Comparison of ENCODE assay signal across 8 cellular contexts in the genomic region with DNA sequence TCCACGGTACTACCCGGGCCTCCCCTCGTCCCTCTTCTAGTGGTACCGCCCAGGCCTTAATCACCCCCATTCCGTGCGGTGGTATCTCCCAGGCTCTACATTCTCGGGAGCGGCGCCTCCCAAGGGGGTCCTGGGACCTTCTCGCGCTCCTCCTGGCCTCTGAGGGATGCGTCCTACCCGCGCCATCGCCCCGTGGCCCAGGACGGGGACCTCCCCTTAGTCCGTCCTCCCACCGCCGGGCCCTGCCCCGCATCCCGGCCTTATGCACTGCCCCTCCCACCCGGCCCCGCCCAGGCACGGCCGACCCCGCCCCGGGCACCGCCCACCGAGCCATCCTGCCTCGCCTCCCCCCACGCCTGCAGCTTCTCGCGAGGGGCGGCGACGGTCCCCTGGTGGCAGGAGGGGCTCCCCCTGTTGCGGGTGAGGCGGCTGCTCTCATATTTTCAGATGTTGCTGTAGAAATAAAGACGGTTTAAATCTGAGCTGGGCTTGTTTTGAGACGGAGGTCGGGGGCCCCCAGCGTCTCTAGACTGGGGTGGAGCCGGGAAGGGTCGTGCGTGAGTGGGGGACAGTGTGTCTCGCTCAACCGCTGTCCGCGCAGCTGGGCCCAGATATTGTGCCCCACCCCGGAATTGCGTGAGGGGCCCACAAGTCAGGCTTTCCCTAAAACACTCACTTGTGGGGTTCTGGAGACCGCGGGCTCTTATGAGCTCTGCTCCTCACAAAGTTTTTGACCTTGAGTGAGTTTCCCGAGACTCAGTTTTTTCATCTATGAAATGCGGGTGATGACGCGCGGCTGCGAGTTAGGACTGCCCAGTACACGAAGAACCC. TPM values are rescaled to one million over a fixed set of nuclear protein-coding genes. Genes with fewer than 3 reads are reported as not detected.
DNase-seq lines count a peak whose midpoint lies in the region; ATAC-seq and TF ChIP-seq lines count a peak whose summit lies in the region.

No MANE protein-coding gene starts in this region.

- ATAC-seq in GM19324 (IDR thresholded peaks at IDR 0.05; ENCODE audit: low FRiP score, unreplicated experiment) (peak; percentile 36), HG03469 (IDR thresholded peaks at IDR 0.05; ENCODE audit: unreplicated experiment) (peak; percentile 28)

- H3K27ac ChIP-seq in esophagus muscularis mucosa (replicated peaks in 1 of 4), result peak overlapping the region; percentile 95 to 98 (median 97)

- TF ChIP-seq EP300 in esophagus muscularis mucosa (IDR thresholded peaks at IDR 0.05), result no peak

- peaks cover 18 to 58% (median 50%) of the 10 kb centered on the region in 4 donors for H3K36me3 ChIP-seq in esophagus muscularis mucosa

- under 1% methylated on average over 23 of the region's 61 CpGs for WGBS in esophagus muscularis mucosa

- intact Hi-C loops in esophagus muscularis mucosa (cut with DNase I), result no loop called here

- peak; percentile 53 for TF ChIP-seq POLR2A in esophagus muscularis mucosa (IDR thresholded peaks at IDR 0.05; ENCODE audit: low read depth)

- peak in 1 of 3 experiments; percentile 19 for TF ChIP-seq CTCF in esophagus muscularis mucosa (IDR thresholded peaks at IDR 0.05)

- no peaks in the 10 kb centered on the region for H3K27me3 ChIP-seq in esophagus muscularis mucosa

- DNase-seq in CD1c-positive myeloid dendritic cell (ENCODE audit: extremely low spot score), result peak; percentile 87
- peak; percentile 86 for DNase-seq in OCI-M1 (lab: John Stamatoyannopoulos, UW)
- peak; percentile 91 to 92 for DNase-seq in activated T-cell treated with anti-CD3 and anti-CD28 coated beads, Interleukin-2, amount 50 U/mL, for 48 hours
- peak; percentile 98 for DNase-seq in esophagus muscularis mucosa (ENCODE audit: extremely low spot score)
- peak; percentile 90 for DNase-seq in myocyte (ENCODE audit: low read depth)
- DNase-seq in stimulated activated CD8-positive, alpha-beta memory T cell treated with anti-CD3 and anti-CD28 coated beads, Interleukin-7, amount 100 ng/mL, for 24 hours (ENCODE audit: low read depth), result peak; percentile 72

- peak overlapping the region; percentile 71 to 95 (median 83) for H3K4me3 ChIP-seq in esophagus muscularis mucosa

- peaks cover 28 to 59% (median 45%) of the 10 kb centered on the region in 4 donors for H3K4me1 ChIP-seq in esophagus muscularis mucosa

- H3K9me3 ChIP-seq in esophagus muscularis mucosa, result no peaks in the 10 kb centered on the region

RNA-seq across cellular contexts. Expression of a gene that starts 0.8 kb away (rescaled TPM):
- 100 to 1,000 TPM in 3 of 4 donors, 10 to 100 TPM in 1; 97.2 to 163 (median 132) TPM for total RNA-seq in esophagus muscularis mucosa
- 143 and 146 TPM in 2 replicates for total RNA-seq in myocyte
- polyA plus RNA-seq in myocyte (2012), result 199 TPM

RNA-seq across cellular contexts. Expression of a gene that starts 10.1 kb away (rescaled TPM):
- total RNA-seq in esophagus muscularis mucosa, result 10 to 100 TPM; 24.7 to 53.5 (median 36.7) TPM
- 37.6 and 49.9 TPM in 2 replicates for total RNA-seq in myocyte
- 55.3 TPM for polyA plus RNA-seq in myocyte (2012)

RNA-seq across cellular contexts. Expression of a gene that starts 10.4 kb away (rescaled TPM):
- total RNA-seq in esophagus muscularis mucosa (under 1 TPM in 1 of 4 donors, not detected in 3; 0.40 TPM), myocyte (1.3 and 1.9 TPM in 2 replicates)
- 2.4 TPM for polyA plus RNA-seq in myocyte (2012)

RNA-seq across cellular contexts. Expression of a gene that starts 21.3 kb away (rescaled TPM):
- 10 to 100 TPM; 57.7 to 92.5 (median 85.4) TPM for total RNA-seq in esophagus muscularis mucosa
- total RNA-seq in myocyte, result 115 and 165 TPM in 2 replicates
- polyA plus RNA-seq in myocyte (2012), result 204 TPM

RNA-seq across cellular contexts. Expression of a gene that starts 24.1 kb away (rescaled TPM):
- total RNA-seq in esophagus muscularis mucosa, result under 1 TPM; 0.42 to 0.71 (median 0.54) TPM
- 0.08 and 0.26 TPM in 2 replicates for total RNA-seq in myocyte
- 0.48 TPM for polyA plus RNA-seq in myocyte (2012)

Comparison
In these comparisons a context has a peak if more than half of its experiments do, and no peak if none do; other contexts are left out.
1. Peak in every context shown above with its lines: DNase-seq, ATAC-seq, H3K4me3 ChIP-seq and H3K27ac ChIP-seq.